In genomic region chr5:133427121-133427777, GRCh38 we compare ENCODE assay signal across 24 cellular contexts.
DNase-seq lines count a peak whose midpoint lies in the region; ATAC-seq and TF ChIP-seq lines count a peak whose summit lies in the region.
"Had no signal": no experiment of that assay in that cellular context is flagged by ENCODE, and none has a peak within 500 bp of the region (broad histone marks: within the 10 kb centered on the region; RNA-seq: fewer than 3 reads in every experiment).

No MANE protein-coding gene starts in this region.

- H3K27ac ChIP-seq in HEK293 (ENCODE audit: extremely low read depth, low read depth, low read length) (no peak overlapping the region), heart left ventricle (no peak overlapping the region), osteoblast (ENCODE audit: low read depth, low read length) (no peak overlapping the region)
- H3K27ac ChIP-seq: left lung, VCaP had no signal

- POLR2A ChIA-PET in HEK293 (lab: Yijun Ruan, JAX), result no interaction called here

- intact Hi-C loops in heart left ventricle (cut with DNase I), result loop anchor here in 4 of 10 donors (5.0 to 10.0 kb wide), 4 partner anchors 435 to 518 kb away; no protein-coding TSS in a partner anchor

- H4K20me1 ChIP-seq in osteoblast (ENCODE audit: insufficient read depth, low read length), result no peaks in the 10 kb centered on the region

- H3K27me3 Mint-ChIP-seq in stimulated activated naive B cell treated with anti-CD40 and anti-IgM and Interleukin-4, amounts not matched to agents 10 μg/mL and 1 μg/mL and 100 μg/mL, for 72 hours, result peaks cover 19 to 24% of the 10 kb centered on the region in 2 donors

- H3K36me3 Mint-ChIP-seq in stimulated activated naive B cell treated with anti-CD40 and anti-IgM and Interleukin-4, amounts not matched to agents 10 μg/mL and 1 μg/mL and 100 μg/mL, for 72 hours, result peaks cover 0 to 4% of the 10 kb centered on the region in 2 donors
- H3K36me3 Mint-ChIP-seq: type B pancreatic cell had no signal

- H2AFZ ChIP-seq in osteoblast (ENCODE audit: low read length), result no peak overlapping the region

- H3K4me3 Mint-ChIP-seq in stimulated activated naive B cell treated with anti-CD40 and anti-IgM and Interleukin-4, amounts not matched to agents 10 μg/mL and 1 μg/mL and 100 μg/mL, for 72 hours, result no peak overlapping the region
- H3K4me3 Mint-ChIP-seq: activated T-cell treated with anti-CD3 and anti-CD28 coated beads, Interleukin-2, amount 50 U/mL, for 72 hours; effector memory CD8-positive, alpha-beta T cell; type B pancreatic cell had no signal

- peak; percentile 13 for DNase-seq in astrocyte of the hippocampus (ENCODE audit: low read depth, low spot score)
- peak; percentile 90 for DNase-seq in islet precursor cell
- DNase-seq in stimulated activated naive B cell treated with anti-CD40 and anti-IgM and Interleukin-4, amounts not matched to agents 10 μg/mL and 1 μg/mL and 100 μg/mL, for 72 hours, result no peak
- DNase-seq in heart left ventricle, result no peak
- no peak for DNase-seq in amniotic stem cell (lab: John Stamatoyannopoulos, UW)
- no peak for DNase-seq in osteoblast (ENCODE audit: insufficient read length, low spot score, missing footprints)
- DNase-seq: activated CD4-positive, alpha-beta T cell treated with anti-CD3 and anti-CD28 coated beads for 4 hours; activated naive CD4-positive, alpha-beta T cell; activated T-cell treated with anti-CD3 and anti-CD28 coated beads, Interleukin-2, amount 50 U/mL, for 72 hours; effector memory CD8-positive, alpha-beta T cell; GOT3; left lung; mesendoderm; NCI-H1092 treated with DMSO at 0.1 percent for 48 hours; NCI-H187 treated with DMSO at 0.1 percent for 48 hours; NCI-H524 treated with DMSO at 0.1 percent for 48 hours; nucleus accumbens; PC-3; small intestine had no signal

- H3K4me1 ChIP-seq in HEK293 (ENCODE audit: control insufficient read depth, insufficient read depth, low read length) (no peaks in the 10 kb centered on the region), heart left ventricle (peaks cover 0 to 5% (median 0%) of the 10 kb centered on the region in 12 donors), osteoblast (ENCODE audit: insufficient read depth, low read length) (peaks cover 5% of the 10 kb centered on the region)

- no peaks in the 10 kb centered on the region for H3K9me3 Mint-ChIP-seq in stimulated activated naive B cell treated with anti-CD40 and anti-IgM and Interleukin-4, amounts not matched to agents 10 μg/mL and 1 μg/mL and 100 μg/mL, for 72 hours
- H3K9me3 Mint-ChIP-seq: activated T-cell treated with anti-CD3 and anti-CD28 coated beads, Interleukin-2, amount 50 U/mL, for 72 hours; effector memory CD8-positive, alpha-beta T cell; type B pancreatic cell had no signal

- no peak for ATAC-seq in stimulated activated naive B cell treated with anti-CD40 and anti-IgM and Interleukin-4, amounts not matched to agents 10 μg/mL and 1 μg/mL and 100 μg/mL, for 72 hours (replicated peaks)
- ATAC-seq in heart left ventricle, result no peak
- ATAC-seq: activated T-cell treated with anti-CD3 and anti-CD28 coated beads, Interleukin-2, amount 50 U/mL, for 72 hours; effector memory CD8-positive, alpha-beta T cell; GM12878; left lung; PC-3; SK-N-SH treated with all-trans-retinoic acid at 6 μM for 48 hours had no signal

- H3K36me3 ChIP-seq in HEK293 (ENCODE audit: control insufficient read depth in 2 of 2, insufficient read depth in 1 of 2, low read length in 2 of 2) (no peaks in the 10 kb centered on the region), heart left ventricle (no peaks in the 10 kb centered on the region), osteoblast (ENCODE audit: insufficient read depth, low read length) (no peaks in the 10 kb centered on the region)
- H3K36me3 ChIP-seq: left lung had no signal

- H3K9me3 ChIP-seq in HEK293 (ENCODE audit: control insufficient read depth, insufficient read depth, low read depth, low read length) (no peaks in the 10 kb centered on the region), heart left ventricle (no peaks in the 10 kb centered on the region), osteoblast (ENCODE audit: low read depth, low read length) (no peaks in the 10 kb centered on the region)
- H3K9me3 ChIP-seq: left lung had no signal

- CTCF ChIA-PET in HEK293 (lab: Yijun Ruan, JAX), result interaction anchor here (1.4 kb wide), 1 partner anchor 33 kb away, joined by 6 read pairs; no protein-coding TSS in a partner anchor

- no peak overlapping the region for H3K4me2 ChIP-seq in osteoblast (ENCODE audit: insufficient read depth, low read length)

- H3K27ac Mint-ChIP-seq in stimulated activated naive B cell treated with anti-CD40 and anti-IgM and Interleukin-4, amounts not matched to agents 10 μg/mL and 1 μg/mL and 100 μg/mL, for 72 hours, result peak overlapping the region; percentile 20
- H3K27ac Mint-ChIP-seq: activated T-cell treated with anti-CD3 and anti-CD28 coated beads, Interleukin-2, amount 50 U/mL, for 72 hours; effector memory CD8-positive, alpha-beta T cell; type B pancreatic cell had no signal

- 69 to 80% (median 75%) methylated on average over 11 of the region's 11 CpGs for WGBS in heart left ventricle, 4 donors

- no peaks in the 10 kb centered on the region for H3K79me2 ChIP-seq in osteoblast (ENCODE audit: insufficient read depth, low read length)

- H3K27me3 ChIP-seq in heart left ventricle (peaks cover 0 to 8% (median 0%) of the 10 kb centered on the region in 9 donors), osteoblast (ENCODE audit: insufficient read depth, low read length) (peaks cover 9% of the 10 kb centered on the region)

- TF ChIP-seq CTCF in HEK293 (tag by site-specific recombination; IDR thresholded peaks at IDR 0.05) (no peak), heart left ventricle (IDR thresholded peaks at IDR 0.05) (no peak), osteoblast (IDR thresholded peaks at IDR 0.05; ENCODE audit: extremely low read depth, low read depth, low read length) (no peak)

- peaks cover 9 to 12% of the 10 kb centered on the region in 2 donors for H3K4me1 Mint-ChIP-seq in stimulated activated naive B cell treated with anti-CD40 and anti-IgM and Interleukin-4, amounts not matched to agents 10 μg/mL and 1 μg/mL and 100 μg/mL, for 72 hours

- no peak for TF ChIP-seq POLR2A in heart left ventricle (IDR thresholded peaks at IDR 0.05)

- no peak overlapping the region for H3K4me3 ChIP-seq in HEK293 (ENCODE audit: low read depth, low read length)
- H3K4me3 ChIP-seq in heart left ventricle, result no peak overlapping the region
- no peak overlapping the region for H3K4me3 ChIP-seq in osteoblast (ENCODE audit: insufficient read depth, low read length)
- H3K4me3 ChIP-seq: GM12878, left lung had no signal

TF ChIP-seq in HEK293, 187 proteins besides CTCF, POLR2A, EP300 and RAD21:
- TF ChIP-seq EGR2 (tag by site-specific recombination; IDR thresholded peaks at IDR 0.05; ENCODE audit: low read depth) (peak; percentile 47), ZNF768 (tag by site-specific recombination; IDR thresholded peaks at IDR 0.05) (0 out of 2 replicates have a peak, but pooled peaks have one; percentile 20), ZNF324 (tag by site-specific recombination; IDR thresholded peaks at IDR 0.05) (no peak), PATZ1 (tag by site-specific recombination; IDR thresholded peaks at IDR 0.05) (no peak), ZNF555 (tag by site-specific recombination; conservative IDR thresholded peaks at IDR 0.05) (no peak)

Comparison
In these comparisons a context has a peak if more than half of its experiments do, and no peak if none do; other contexts are left out.
1. DNase-seq: peak in astrocyte of the hippocampus (single experiment) and islet precursor cell (single experiment); none in stimulated activated naive B cell treated with anti-CD40 and anti-IgM and Interleukin-4, amounts not matched to agents 10 μg/mL and 1 μg/mL and 100 μg/mL, for 72 hours (single experiment), heart left ventricle (0 of 5), amniotic stem cell (single experiment) and osteoblast (single experiment).